Comparison of ENCODE assay signal across 8 cellular contexts in the genomic region with DNA sequence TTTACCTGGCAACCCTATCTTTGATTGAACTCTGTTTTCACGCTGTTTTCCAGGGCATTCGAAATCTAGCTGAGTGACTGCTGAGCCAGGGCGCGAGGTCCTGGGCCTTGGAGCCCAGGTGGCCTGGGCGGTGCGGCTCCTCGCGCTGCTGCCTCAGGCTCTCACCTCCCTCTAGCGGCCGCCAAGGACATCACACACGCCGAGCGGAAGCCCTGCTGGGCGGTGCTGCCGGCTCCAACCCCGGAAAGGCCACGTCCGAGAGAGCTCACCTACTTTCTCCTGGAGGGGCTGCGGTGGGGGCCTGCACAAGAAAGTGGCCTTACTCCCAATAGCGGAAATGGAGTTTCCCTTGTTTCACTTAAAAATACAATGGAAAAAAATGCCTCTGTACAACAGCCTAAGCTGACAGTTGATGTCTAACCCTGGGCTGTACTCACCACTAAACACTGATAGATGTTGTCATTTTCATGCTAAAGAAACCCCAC.
DNase-seq lines count a peak whose midpoint lies in the region; ATAC-seq and TF ChIP-seq lines count a peak whose summit lies in the region.

No MANE protein-coding gene starts in this region.

- H2AFZ ChIP-seq in mesenchymal stem cell (ENCODE audit: low read depth, low read length): peak overlapping the region; percentile 36

- H3K9me3 Mint-ChIP-seq in activated CD8-positive, alpha-beta T cell treated with anti-CD3 and anti-CD28 coated beads for 36 hours: no peaks in the 10 kb centered on the region

- no peak overlapping the region for H3K18ac ChIP-seq in mesenchymal stem cell (ENCODE audit: low read depth in 1 of 2, low read length in 2 of 2)

- H3K4me1 Mint-ChIP-seq in activated CD8-positive, alpha-beta T cell treated with anti-CD3 and anti-CD28 coated beads for 36 hours (ENCODE audit: low read depth): peaks cover 9% of the 10 kb centered on the region

- no peak overlapping the region for H3K14ac ChIP-seq in mesenchymal stem cell (ENCODE audit: low read length in 2 of 2)

- H3K4me3 Mint-ChIP-seq in activated CD8-positive, alpha-beta T cell treated with anti-CD3 and anti-CD28 coated beads for 36 hours: peak overlapping the region; percentile 12

- no peak overlapping the region for H4K91ac ChIP-seq in mesenchymal stem cell (ENCODE audit: low read length)

- peak; percentile 37 for DNase-seq in CMK (ENCODE audit: low read depth)
- peak; percentile 78 for DNase-seq in NCI-H748 treated with DMSO at 0.1 percent for 48 hours (lab: John Stamatoyannopoulos, UW)
- peak; percentile 84 for DNase-seq in activated CD8-positive, alpha-beta T cell treated with anti-CD3 and anti-CD28 coated beads for 36 hours
- peak; percentile 88 for DNase-seq in ecto neural progenitor cell (ENCODE audit: low spot score)
- DNase-seq in mesenchymal stem cell: peak; percentile 69
- peak; percentile 64 for DNase-seq in stimulated activated CD8-positive, alpha-beta memory T cell treated with anti-CD3 and anti-CD28 coated beads, Interleukin-15, amount 100 ng/mL, for 1 hour (ENCODE audit: low read depth)

- no peak overlapping the region for H3K27ac ChIP-seq in mesenchymal stem cell (ENCODE audit: low read length, poor library complexity, severe bottlenecking)

- no peak overlapping the region for H2BK12ac ChIP-seq in mesenchymal stem cell (ENCODE audit: low read length in 2 of 2)

- peak overlapping the region; percentile 75 for H3K4me2 ChIP-seq in mesenchymal stem cell (ENCODE audit: low read length, poor library complexity, severe bottlenecking)

- intact Hi-C loops in activated CD8-positive, alpha-beta T cell treated with anti-CD3 and anti-CD28 coated beads for 36 hours (cut with micrococcal nuclease): loop anchor here (2.0 kb wide), 1 partner anchor 93 kb away; no protein-coding TSS in a partner anchor

- peak; percentile 100 for ATAC-seq in GM19455 (IDR thresholded peaks at IDR 0.05; ENCODE audit: unreplicated experiment)
- peak; percentile 99 for ATAC-seq in HG03558 (IDR thresholded peaks at IDR 0.05; ENCODE audit: extremely low read depth, unreplicated experiment)
- ATAC-seq in activated CD8-positive, alpha-beta T cell treated with anti-CD3 and anti-CD28 coated beads for 36 hours: peak; percentile 100

- peak overlapping the region; percentile 75 for H2BK15ac ChIP-seq in mesenchymal stem cell (ENCODE audit: low read depth, poor library complexity, severe bottlenecking)

- H2AK5ac ChIP-seq in mesenchymal stem cell (ENCODE audit: low read length, severe bottlenecking): no peak overlapping the region

- H3K27ac Mint-ChIP-seq in activated CD8-positive, alpha-beta T cell treated with anti-CD3 and anti-CD28 coated beads for 36 hours: peak overlapping the region; percentile 47

- H3K23ac ChIP-seq in mesenchymal stem cell (ENCODE audit: low read length in 2 of 2): no peak overlapping the region

- no peaks in the 10 kb centered on the region for H3K79me1 ChIP-seq in mesenchymal stem cell (replicated peaks; ENCODE audit: low read length, poor library complexity, severe bottlenecking)

- no peak overlapping the region for H2BK5ac ChIP-seq in mesenchymal stem cell (ENCODE audit: low read depth, low read length, poor library complexity, severe bottlenecking)

- no peaks in the 10 kb centered on the region for H3K27me3 ChIP-seq in mesenchymal stem cell (ENCODE audit: control insufficient read depth in 1 of 2, insufficient read depth in 1 of 2, low read length in 2 of 2)

- peak; percentile 79 for TF ChIP-seq CTCF in activated CD8-positive, alpha-beta T cell treated with anti-CD3 and anti-CD28 coated beads for 36 hours (IDR thresholded peaks at IDR 0.05)

- H3K9ac ChIP-seq in mesenchymal stem cell (ENCODE audit: low read length): peak overlapping the region; percentile 77

- no peak overlapping the region for H2BK120ac ChIP-seq in mesenchymal stem cell (ENCODE audit: low read depth, low read length)

- peak overlapping the region in 1 of 2 experiments; percentile 64 for H3K4ac ChIP-seq in mesenchymal stem cell (ENCODE audit: low read depth in 1 of 2, low read length in 2 of 2)

- no peaks in the 10 kb centered on the region for H3K36me3 Mint-ChIP-seq in activated CD8-positive, alpha-beta T cell treated with anti-CD3 and anti-CD28 coated beads for 36 hours (ENCODE audit: low read depth)

- peaks cover 4% of the 10 kb centered on the region for H3K27me3 Mint-ChIP-seq in activated CD8-positive, alpha-beta T cell treated with anti-CD3 and anti-CD28 coated beads for 36 hours

- no peaks in the 10 kb centered on the region for H3K9me3 ChIP-seq in mesenchymal stem cell (ENCODE audit: control insufficient read depth, low read length)

- peak overlapping the region in 1 of 2 experiments; percentile 65 for H3K4me3 ChIP-seq in mesenchymal stem cell (ENCODE audit: insufficient read depth in 1 of 2, low read depth in 1 of 2, low read length in 2 of 2)

- WGBS in mesenchymal stem cell: 1% methylated on average over 20 of the region's 20 CpGs

- POLR2A ChIA-PET in activated CD8-positive, alpha-beta T cell treated with anti-CD3 and anti-CD28 coated beads for 36 hours (lab: Charles Lee): no interaction called here

- peaks cover 1% of the 10 kb centered on the region for H3K4me1 ChIP-seq in mesenchymal stem cell (ENCODE audit: control insufficient read depth, insufficient read depth, low read depth, low read length)

- peak overlapping the region; percentile 62 for H4K8ac ChIP-seq in mesenchymal stem cell (ENCODE audit: low read length)

- CTCF ChIA-PET in activated CD8-positive, alpha-beta T cell treated with anti-CD3 and anti-CD28 coated beads for 36 hours (lab: Charles Lee): interaction anchor here (0.7 to 3.1 kb wide), 40 partner anchors 9 to 653 kb away, joined by 3 to 24 read pairs (median 5); partner anchors contain the start of genes BCKDHB and ELOVL4

- H3K36me3 ChIP-seq in mesenchymal stem cell (ENCODE audit: control insufficient read depth in 1 of 2, insufficient read depth in 2 of 2, low read depth in 1 of 2, low read length in 2 of 2): no peaks in the 10 kb centered on the region

Comparison
In these comparisons a context has a peak if more than half of its experiments do, and no peak if none do; other contexts are left out.
1. DNase-seq: peak in every context shown above with its lines; median percentile 88 in ecto neural progenitor cell; 84 in activated CD8-positive, alpha-beta T cell treated with anti-CD3 and anti-CD28 coated beads for 36 hours; 78 in NCI-H748 treated with DMSO at 0.1 percent for 48 hours; 69 in mesenchymal stem cell; 64 in stimulated activated CD8-positive, alpha-beta memory T cell treated with anti-CD3 and anti-CD28 coated beads, Interleukin-15, amount 100 ng/mL, for 1 hour; 37 in CMK.